Comparison of ENCODE assay signal across 8 cellular contexts in the genomic region with DNA sequence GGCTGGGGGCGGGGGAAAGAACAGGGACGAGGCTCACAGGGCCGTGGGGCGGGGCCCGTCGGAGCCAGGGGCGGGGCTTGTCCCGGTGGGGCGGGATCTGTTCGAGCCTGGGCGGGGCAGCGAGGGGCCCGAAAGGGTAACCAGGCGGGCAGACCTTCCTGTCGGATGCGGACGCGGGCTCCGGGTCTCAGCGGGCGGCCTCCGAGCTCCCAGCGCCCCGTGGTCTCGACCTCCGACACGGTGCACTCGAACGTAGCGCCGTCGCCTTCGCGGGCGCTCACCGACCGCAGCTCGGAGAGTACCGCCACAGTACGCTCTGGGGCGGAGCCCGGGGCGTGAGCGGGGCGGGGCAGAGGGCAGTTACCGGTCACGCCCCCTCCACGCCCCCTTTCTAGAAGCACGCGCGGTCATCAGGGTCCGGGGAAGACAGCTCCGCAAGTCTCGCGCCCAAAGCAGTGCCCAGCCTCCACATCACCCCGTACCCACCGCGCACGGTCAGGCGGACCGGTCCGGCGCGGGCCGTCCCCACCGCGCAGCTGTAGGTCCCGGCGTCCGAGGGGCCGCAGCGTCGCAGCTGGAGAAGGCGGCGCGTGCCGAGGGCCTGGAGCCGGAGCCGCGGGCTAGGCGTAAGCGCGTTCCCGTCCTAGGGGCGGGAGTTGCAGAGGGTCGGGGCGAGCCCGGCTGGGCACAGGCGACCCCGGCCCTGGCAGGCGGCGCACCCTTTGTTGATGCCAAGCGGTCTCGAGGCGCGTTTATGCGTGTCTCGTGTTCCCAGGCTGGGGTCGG. TPM values are rescaled to one million over a fixed set of nuclear protein-coding genes. Genes with fewer than 3 reads are reported as not detected.
DNase-seq lines count a peak whose midpoint lies in the region; ATAC-seq, FAIRE-seq and TF ChIP-seq lines count a peak whose summit lies in the region.

No MANE protein-coding gene starts in this region.

- H4K91ac ChIP-seq in neuronal stem cell (ENCODE audit: low read depth, low read length, poor library complexity) = no peak overlapping the region

- TF ChIP-seq CTCF in RWPE1 (conservative IDR thresholded peaks at IDR 0.05; ENCODE audit: low read depth) (no peak), stomach (IDR thresholded peaks at IDR 0.05) (no peak)

- H3K9ac ChIP-seq in neuronal stem cell (ENCODE audit: low read depth, low read length, poor library complexity) = peak overlapping the region; percentile 92

- peak overlapping the region; percentile 85 for H2BK15ac ChIP-seq in neuronal stem cell (ENCODE audit: low read length)

- TF ChIP-seq POLR2A in stomach (IDR thresholded peaks at IDR 0.05) = no peak

- peaks cover 9 to 10% of the 10 kb centered on the region in 2 donors for H3K4me1 ChIP-seq in neuronal stem cell (ENCODE audit: control insufficient read depth in 2 of 2, insufficient read depth in 1 of 2, low read depth in 1 of 2, low read length in 2 of 2)
- H3K4me1 ChIP-seq in stomach = peaks cover 15 to 28% (median 23%) of the 10 kb centered on the region in 4 donors

- peak; percentile 89 for ATAC-seq in GM21423 (IDR thresholded peaks at IDR 0.05; ENCODE audit: unreplicated experiment)

- H3K36me3 ChIP-seq in neuronal stem cell (replicated peaks in 1 of 2; ENCODE audit: control insufficient read depth in 2 of 2, insufficient read depth in 2 of 2, low read length in 2 of 2) = peaks cover 11 to 43% of the 10 kb centered on the region in 2 donors
- peaks cover 0 to 30% (median 5%) of the 10 kb centered on the region in 4 donors for H3K36me3 ChIP-seq in stomach

- H3K14ac ChIP-seq in neuronal stem cell (ENCODE audit: low read length) = no peak overlapping the region

- intact Hi-C loops in stomach (cut with DNase I; ENCODE audit: low total_unique reads) = no loop called here

- peak; percentile 82 for DNase-seq in Caki2 (ENCODE audit: low read depth)
- peak; percentile 85 for DNase-seq in HTR-8/SVneo (ENCODE audit: insufficient read length, low spot score)
- peak; percentile 88 for DNase-seq in RWPE1 (ENCODE audit: low spot score)
- peak; percentile 69 for DNase-seq in activated gamma-delta T cell treated with anti-CD3 and anti-CD28 coated beads, Interleukin-2, amount 50 U/mL, for 16 hours (ENCODE audit: low read depth)
- peak; percentile 91 to 95 for DNase-seq in frontal cortex (ENCODE audit: low spot score in 2 of 2)
- DNase-seq in neuronal stem cell (ENCODE audit: low spot score) = peak; percentile 89
- peak; percentile 89 for DNase-seq in stomach

- CTCF ChIA-PET in RWPE1 (lab: Yijun Ruan, JAX) = interaction anchor here (0.7 to 3.6 kb wide), 3 partner anchors 8 to 43 kb away, joined by 3 to 15 read pairs (median 6); no protein-coding TSS in a partner anchor

- H3K4me2 ChIP-seq in neuronal stem cell (ENCODE audit: insufficient read depth, low read length, poor library complexity, severe bottlenecking) = peak overlapping the region; percentile 100

- H3K79me1 ChIP-seq in neuronal stem cell (ENCODE audit: low read depth, low read length) = peaks cover 10% of the 10 kb centered on the region

- H3K4ac ChIP-seq in neuronal stem cell (ENCODE audit: low read length) = no peak overlapping the region

- no peak overlapping the region for H2BK5ac ChIP-seq in neuronal stem cell (ENCODE audit: low read length)

- no peak overlapping the region for H2BK120ac ChIP-seq in neuronal stem cell (ENCODE audit: low read depth, low read length)

- TF ChIP-seq EP300 in stomach (IDR thresholded peaks at IDR 0.05) = no peak

- no peak overlapping the region for H2AK5ac ChIP-seq in neuronal stem cell (ENCODE audit: low read depth, low read length)

- H2BK12ac ChIP-seq in neuronal stem cell (ENCODE audit: low read length) = no peak overlapping the region

- peak; percentile 80 for FAIRE-seq in HTR-8/SVneo (lab: Jason Lieb, UNC)
- no peak for FAIRE-seq in frontal cortex (lab: Jason Lieb, UNC)

- H3K27ac ChIP-seq in RWPE1 (peak overlapping the region; percentile 82), neuronal stem cell (replicated peaks; ENCODE audit: low read length) (peak overlapping the region; percentile 77), stomach (peak overlapping the region; percentile 40 to 83 (median 65))

- no peak overlapping the region for H4K8ac ChIP-seq in neuronal stem cell (ENCODE audit: low read depth, low read length)

- POLR2A ChIA-PET in RWPE1 (lab: Yijun Ruan, JAX; ENCODE audit: low non-redundant PET) = no interaction called here

- peak overlapping the region; percentile 78 to 90 for H3K4me3 ChIP-seq in neuronal stem cell (ENCODE audit: low read length in 2 of 2)
- H3K4me3 ChIP-seq in stomach = peak overlapping the region; percentile 58 to 62 (median 59)

- peak overlapping the region; percentile 97 for H3K18ac ChIP-seq in neuronal stem cell (ENCODE audit: low read length)

- no CpG with 5 or more reads among the region's 99 CpGs for WGBS in neuronal stem cell (ENCODE audit: extremely low coverage in 2 of 2, insufficient read length in 2 of 2, insufficient replicate concordance in 1 of 2), 2 donors
- 0 to 2% (median 1%) methylated on average over 20 to 99 of the region's 99 CpGs for WGBS in stomach, 5 donors

- H2AFZ ChIP-seq in neuronal stem cell (ENCODE audit: low read length) = peak overlapping the region; percentile 99

- H3K27me3 ChIP-seq in neuronal stem cell (ENCODE audit: control insufficient read depth in 3 of 3, insufficient read depth in 3 of 3, low read depth in 1 of 3, low read length in 3 of 3) = peaks cover 0 to 23% (median 0%) of the 10 kb centered on the region in 3 experiments
- H3K27me3 ChIP-seq in stomach = peaks cover 0 to 43% (median 27%) of the 10 kb centered on the region in 3 donors

- H3K23ac ChIP-seq in neuronal stem cell (ENCODE audit: low read depth, low read length, poor library complexity) = peak overlapping the region; percentile 91

- in situ Hi-C loops in Caki2 (cut with HindIII; ENCODE audit: low pct_unique_long_range_greater_than_20kb, low sequenced_read_pairs) = no loop called here

- H3K9me3 ChIP-seq in neuronal stem cell (replicated peaks in 1 of 2; ENCODE audit: control insufficient read depth in 2 of 2, insufficient read depth in 1 of 2, low read depth in 1 of 2, low read length in 2 of 2) (peaks cover 0 to 3% of the 10 kb centered on the region in 2 donors), stomach (no peaks in the 10 kb centered on the region)

RNA-seq across cellular contexts. Expression of a gene that starts 8.7 kb away (rescaled TPM):
- total RNA-seq in Caki2 (2014; rRNA removed; shearing (Covaris generic); ENCODE audit: low replicate concordance) = 4.5 and 9.3 TPM in 2 replicates
- 14.7 TPM for total RNA-seq in frontal cortex
- 2.7 TPM for polyA plus RNA-seq in neuronal stem cell (2013, experiment 1 of 2)
- polyA plus RNA-seq in neuronal stem cell (2013, experiment 2 of 2) = 1.8 TPM
- total RNA-seq in stomach = 1 to 10 TPM in 2 of 5 donors, under 1 TPM in 1, not detected in 2; 0.92 to 7.5 (median 2.7) TPM
- polyA plus RNA-seq in stomach = 1 to 10 TPM; 1.4 to 4.7 (median 2.1) TPM

RNA-seq across cellular contexts. Expression of a gene that starts 9.0 kb away (rescaled TPM):
- 78.8 and 104 TPM in 2 replicates for total RNA-seq in Caki2 (2014; rRNA removed; shearing (Covaris generic); ENCODE audit: low replicate concordance)
- total RNA-seq in frontal cortex (24.1 TPM), stomach (100 to 1,000 TPM in 1 of 5 donors, 10 to 100 TPM in 4; 28.0 to 119 (median 83.4) TPM)
- polyA plus RNA-seq in neuronal stem cell (2013, experiment 1 of 2) = 12.6 TPM
- 12.8 TPM for polyA plus RNA-seq in neuronal stem cell (2013, experiment 2 of 2)
- polyA plus RNA-seq in stomach = 10 to 100 TPM; 10.8 to 32.9 (median 27.2) TPM

RNA-seq across cellular contexts. Expression of a gene that starts 18.8 kb away (rescaled TPM):
- total RNA-seq in Caki2 (2014; rRNA removed; shearing (Covaris generic); ENCODE audit: low replicate concordance) = 81.7 and 82.7 TPM in 2 replicates
- total RNA-seq in frontal cortex = 40.4 TPM
- 40.6 TPM for polyA plus RNA-seq in neuronal stem cell (2013, experiment 1 of 2)
- polyA plus RNA-seq in neuronal stem cell (2013, experiment 2 of 2) = 41.4 TPM
- total RNA-seq in stomach = 10 to 100 TPM; 19.8 to 55.4 (median 47.1) TPM
- 10 to 100 TPM; 30.3 to 62.1 (median 31.9) TPM for polyA plus RNA-seq in stomach

RNA-seq across cellular contexts. Expression of a gene that starts 19.5 kb away (rescaled TPM):
- not detected in 2 replicates for total RNA-seq in Caki2 (2014; rRNA removed; shearing (Covaris generic); ENCODE audit: low replicate concordance)
- total RNA-seq in frontal cortex (0.41 TPM), stomach (1 to 10 TPM in 1 of 5 donors, not detected in 4; 1.8 TPM)
- 0.50 TPM for polyA plus RNA-seq in neuronal stem cell (2013, experiment 1 of 2)
- 0.35 TPM for polyA plus RNA-seq in neuronal stem cell (2013, experiment 2 of 2)
- polyA plus RNA-seq in stomach = under 1 TPM in 1 of 3 donors, not detected in 2; 0.63 TPM

RNA-seq across cellular contexts. Expression of a gene that starts 38.3 kb away (rescaled TPM):
- 0.17 and 2.5 TPM in 2 replicates for total RNA-seq in Caki2 (2014; rRNA removed; shearing (Covaris generic); ENCODE audit: low replicate concordance)
- 2.9 TPM for total RNA-seq in frontal cortex
- 0.14 TPM for polyA plus RNA-seq in neuronal stem cell (2013, experiment 1 of 2)
- polyA plus RNA-seq in neuronal stem cell (2013, experiment 2 of 2) = 0.15 TPM
- 10 to 100 TPM in 1 of 5 donors, 1 to 10 TPM in 1, not detected in 3; 2.0 to 11.0 TPM for total RNA-seq in stomach
- polyA plus RNA-seq in stomach = not detected

Comparison
In these comparisons a context has a peak if more than half of its experiments do, and no peak if none do; other contexts are left out.
1. Peak in every context shown above with its lines: DNase-seq, ATAC-seq, H3K4me3 ChIP-seq and H3K27ac ChIP-seq.